1 cellular context compared by ENCODE assay signal in genomic region chr17:81429353-81429774, GRCh38.
TF ChIP-seq lines count a peak whose summit lies in the region.

No MANE protein-coding gene starts in this region.

TF ChIP-seq in WTC11, 78 proteins besides CTCF, POLR2A, EP300 and RAD21 (continued from another document):
- TF ChIP-seq AR (CRISPR knock-in tag; IDR thresholded peaks at IDR 0.05) (no peak), ZNF416 (CRISPR knock-in tag; IDR thresholded peaks at IDR 0.05) (no peak)
